Comparison of ENCODE assay signal across 9 cellular contexts in genomic region chr21:45454924-45455315, GRCh38. TPM values are rescaled to one million over a fixed set of nuclear protein-coding genes. Genes with fewer than 3 reads are reported as not detected.
DNase-seq lines count a peak whose midpoint lies in the region; ATAC-seq and TF ChIP-seq lines count a peak whose summit lies in the region.
"Had no signal": no experiment of that assay in that cellular context is flagged by ENCODE, and none has a peak within 500 bp of the region (broad histone marks: within the 10 kb centered on the region; RNA-seq: fewer than 3 reads in every experiment).

No MANE protein-coding gene starts in this region.

- peaks cover 0 to 13% of the 10 kb centered on the region in 2 experiments; a peak in 1 of 4 replicates for H3K4me1 ChIP-seq in SK-N-SH (ENCODE audit: control insufficient read depth in 1 of 2, insufficient read depth in 2 of 2, low read depth in 1 of 2, low read length in 1 of 2)
- peaks cover 27% of the 10 kb centered on the region for H3K4me1 ChIP-seq in fibroblast of lung (ENCODE audit: control insufficient read depth, extremely low read depth, insufficient read depth, low read length)
- H3K4me1 ChIP-seq in mucosa of descending colon (ENCODE audit: low read depth), result no peaks in the 10 kb centered on the region
- peaks cover 10% of the 10 kb centered on the region for H3K4me1 ChIP-seq in SJCRH30

- 65% methylated on average over 2 of the region's 12 CpGs for WGBS in SK-N-SH (ENCODE audit: low lambda C conversion rate)

- H3K36me3 ChIP-seq in SK-N-SH (replicated peaks in 1 of 2; ENCODE audit: control insufficient read depth in 1 of 2, insufficient read depth in 2 of 2, low read length in 1 of 2) (peaks cover 0 to 5% of the 10 kb centered on the region in 2 experiments), fibroblast of lung (ENCODE audit: control insufficient read depth, insufficient read depth, low read length) (no peaks in the 10 kb centered on the region), mucosa of descending colon (ENCODE audit: low read depth) (no peaks in the 10 kb centered on the region), SJCRH30 (no peaks in the 10 kb centered on the region)

- no peak for TF ChIP-seq EP300 in SK-N-SH (IDR thresholded peaks at IDR 0.05; ENCODE audit: borderline replicate concordance in 1 of 2, low read depth in 1 of 2, low read length in 1 of 2)

- peaks cover 18% of the 10 kb centered on the region for H3F3A ChIP-seq in SK-N-SH (replicated peaks; ENCODE audit: insufficient read depth)

- H3K79me2 ChIP-seq in SK-N-SH (ENCODE audit: insufficient read depth) (peaks cover 52% of the 10 kb centered on the region), fibroblast of lung (ENCODE audit: control insufficient read depth, insufficient read depth, low read length) (no peaks in the 10 kb centered on the region)

- H3K4me3 ChIP-seq in SK-N-SH (ENCODE audit: low read depth in 2 of 2, low read length in 1 of 2) (no peak overlapping the region), fibroblast of lung (replicated peaks in 1 of 4; ENCODE audit: control extremely low read depth in 1 of 4, insufficient read depth in 1 of 4, low read depth in 3 of 4, low read length in 4 of 4) (peak overlapping the region in 2 of 4 experiments; percentile 35 to 52), mucosa of descending colon (no peak overlapping the region), SJCRH30 (no peak overlapping the region)

- H3K9me3 ChIP-seq in SK-N-SH (no peaks in the 10 kb centered on the region), fibroblast of lung (ENCODE audit: control insufficient read depth, insufficient read depth, low read depth, low read length) (no peaks in the 10 kb centered on the region), mucosa of descending colon (no peaks in the 10 kb centered on the region), SJCRH30 (replicated peaks) (0 out of 2 replicates have a peak, but pooled peaks cover 6% of the 10 kb centered on the region)

- POLR2A ChIA-PET in SK-N-SH (lab: Yijun Ruan, JAX) (no interaction called here), HEK293T (lab: Yijun Ruan, JAX) (no interaction called here)

- DNase-seq in SK-N-SH (no peak), fibroblast of lung (ENCODE audit: low read depth in 2 of 2) (peak; percentile 41 to 46), mucosa of descending colon (peak in 2 of 3 donors; percentile 31 to 47), HEK293T (ENCODE audit: extremely low spot score) (no peak), cortex of kidney (lab: John Stamatoyannopoulos, UW) (no peak), SJCRH30 (no peak)
- DNase-seq: activated naive CD8-positive, alpha-beta T cell treated with anti-CD3 and anti-CD28 coated beads, Interleukin-2, amount 10 ng/mL, durations not matched to agents 7 days and 5 days; NCI-H446 treated with DMSO at 0.1 percent for 48 hours had no signal

- H3K9me2 ChIP-seq in SK-N-SH, result no peaks in the 10 kb centered on the region

- no peak for TF ChIP-seq RAD21 in SK-N-SH (IDR thresholded peaks at IDR 0.05; ENCODE audit: low read length)

- TF ChIP-seq CTCF in SK-N-SH (IDR thresholded peaks at IDR 0.05) (no peak), fibroblast of lung (conservative IDR thresholded peaks at IDR 0.05 in 1 of 2, IDR thresholded peaks at IDR 0.05 in 1 of 2; ENCODE audit: low read depth in 1 of 2, low read length in 2 of 2) (no peak), mucosa of descending colon (IDR thresholded peaks at IDR 0.05) (no peak)

- H4K20me1 ChIP-seq in SK-N-SH (ENCODE audit: insufficient read depth) (peaks cover 75% of the 10 kb centered on the region), fibroblast of lung (ENCODE audit: control insufficient read depth, extremely low read depth, insufficient read depth, low read length) (no peaks in the 10 kb centered on the region)

- H3K9ac ChIP-seq in SK-N-SH (no peak overlapping the region), fibroblast of lung (ENCODE audit: insufficient read depth, low read length) (peak overlapping the region; percentile 55)

- H2AFZ ChIP-seq in SK-N-SH (ENCODE audit: low read depth), result no peak overlapping the region
- H2AFZ ChIP-seq in fibroblast of lung (ENCODE audit: low read length), result no peak overlapping the region

- peak; percentile 11 for ATAC-seq in mucosa of descending colon
- ATAC-seq in GM21367 (IDR thresholded peaks at IDR 0.05; ENCODE audit: unreplicated experiment), result no peak

- H3K27ac ChIP-seq in SK-N-SH (ENCODE audit: low read depth in 2 of 2, low read length in 1 of 2) (no peak overlapping the region), fibroblast of lung (ENCODE audit: insufficient read depth, low read length) (peak overlapping the region; percentile 44), SJCRH30 (no peak overlapping the region)

- peak overlapping the region; percentile 33; the same call in 1 of the 2 replicates for H3K4me2 ChIP-seq in SK-N-SH
- H3K4me2 ChIP-seq in fibroblast of lung (ENCODE audit: extremely low read depth, insufficient read depth, low read length), result peak overlapping the region; percentile 92

- intact Hi-C loops in mucosa of descending colon (cut with DNase I, micrococcal nuclease), result no loop called here

- CTCF ChIA-PET in SK-N-SH (lab: Yijun Ruan, JAX) (interaction anchor here (1.5 to 2.1 kb wide), 3 partner anchors 10 to 165 kb away, joined by 4 to 5 read pairs (median 4); no protein-coding TSS in a partner anchor), HEK293T (lab: Yijun Ruan, JAX) (no interaction called here)

- no peaks in the 10 kb centered on the region for H3K27me3 ChIP-seq in SK-N-SH (ENCODE audit: insufficient read depth)
- H3K27me3 ChIP-seq in fibroblast of lung (ENCODE audit: control insufficient read depth, insufficient read depth, low read length), result no peaks in the 10 kb centered on the region
- no peaks in the 10 kb centered on the region for H3K27me3 ChIP-seq in SJCRH30

TF ChIP-seq in SK-N-SH, 30 proteins besides CTCF, POLR2A, EP300 and RAD21 (continues in another document):
- TF ChIP-seq CHD2 (IDR thresholded peaks at IDR 0.05; ENCODE audit: low read length, partially characterized antibody), result no peak
- TF ChIP-seq GABPA (IDR thresholded peaks at IDR 0.05; ENCODE audit: low read depth), result no peak
- TF ChIP-seq TCF12 (IDR thresholded peaks at IDR 0.05), result no peak
- no peak for TF ChIP-seq NFIC (IDR thresholded peaks at IDR 0.05; ENCODE audit: borderline replicate concordance)
- TF ChIP-seq RFX5 (IDR thresholded peaks at IDR 0.05; ENCODE audit: low read length), result no peak
- no peak for TF ChIP-seq IRF3 (IDR thresholded peaks at IDR 0.05; ENCODE audit: low read depth, low read length)
- no peak for TF ChIP-seq RXRA (IDR thresholded peaks at IDR 0.05; ENCODE audit: borderline replicate concordance, low read depth)
- TF ChIP-seq MAX (IDR thresholded peaks at IDR 0.05; ENCODE audit: low read depth), result no peak

TF ChIP-seq in HEK293T, 16 proteins besides CTCF, POLR2A, EP300 and RAD21:
- no peak for TF ChIP-seq SP1 (IDR thresholded peaks at IDR 0.05)
- no peak for TF ChIP-seq SUZ12 (IDR thresholded peaks at IDR 0.05)
- TF ChIP-seq PKNOX1 (IDR thresholded peaks at IDR 0.05), result no peak
- no peak for TF ChIP-seq NFRKB (IDR thresholded peaks at IDR 0.05)
- TF ChIP-seq FOXK2 (IDR thresholded peaks at IDR 0.05), result no peak
- no peak for TF ChIP-seq LEF1 (IDR thresholded peaks at IDR 0.05; ENCODE audit: borderline replicate concordance)
- no peak for TF ChIP-seq CTBP1 (IDR thresholded peaks at IDR 0.05; ENCODE audit: borderline replicate concordance)
- no peak for TF ChIP-seq ARNT (IDR thresholded peaks at IDR 0.05)
- TF ChIP-seq ELF4 (IDR thresholded peaks at IDR 0.05), result no peak
- no peak for TF ChIP-seq HDGF (IDR thresholded peaks at IDR 0.05; ENCODE audit: borderline replicate concordance)
- no peak for TF ChIP-seq ZNF384 (IDR thresholded peaks at IDR 0.05)
- TF ChIP-seq FOXM1 (IDR thresholded peaks at IDR 0.05; ENCODE audit: borderline replicate concordance), result no peak
- TF ChIP-seq TARDBP (IDR thresholded peaks at IDR 0.05), result no peak
- no peak for TF ChIP-seq FOXA1 (IDR thresholded peaks at IDR 0.05)
- no peak for TF ChIP-seq BHLHE40 (IDR thresholded peaks at IDR 0.05; ENCODE audit: borderline replicate concordance)
- TF ChIP-seq L3MBTL2 (conservative IDR thresholded peaks at IDR 0.05), result no peak

RNA-seq across cellular contexts. Expression of gene COL18A1, which starts 50.0 kb away (rescaled TPM):
- 93.6 and 118 TPM in 2 replicates for polyA plus RNA-seq in SK-N-SH (2012; rRNA removed)
- 51.8 and 89.1 TPM in 2 replicates for polyA plus RNA-seq in SK-N-SH (2012; cell fraction: cytosol; rRNA removed)
- 287 and 525 TPM in 2 replicates for polyA plus RNA-seq in SK-N-SH (2012; cell fraction: nucleus; rRNA removed)
- 26.2 and 38.8 TPM in 2 replicates for total RNA-seq in fibroblast of lung
- 9.0 and 24.3 TPM in 2 replicates for polyA plus RNA-seq in fibroblast of lung
- polyA plus RNA-seq in fibroblast of lung (2012), result 25.9 and 60.7 TPM in 2 replicates
- polyA minus RNA-seq in fibroblast of lung (ENCODE audit: low replicate concordance), result 10.5 and 29.1 TPM in 2 replicates
- total RNA-seq in mucosa of descending colon, result 10 to 100 TPM in 2 of 3 donors, 1 to 10 TPM in 1; 4.6 to 46.9 (median 21.3) TPM
- total RNA-seq in SJCRH30 (2014; rRNA removed; shearing (Covaris generic)), result 18.5 and 19.5 TPM in 2 replicates

Comparison
In these comparisons a context has a peak if more than half of its experiments do, and no peak if none do; other contexts are left out.
1. DNase-seq: peak in fibroblast of lung (2 of 2) and mucosa of descending colon (2 of 3); none in SK-N-SH (single experiment), HEK293T (single experiment), cortex of kidney (single experiment) and SJCRH30 (0 of 2).